ENCODE assay signal across 14 cellular contexts in genomic region chr6:139144490-139145085, GRCh38. TPM values are rescaled to one million over a fixed set of nuclear protein-coding genes. Genes with fewer than 3 reads are reported as not detected.
DNase-seq lines count a peak whose midpoint lies in the region; ATAC-seq lines count a peak whose summit lies in the region.
"Had no signal": no experiment of that assay in that cellular context is flagged by ENCODE, and none has a peak within 500 bp of the region (broad histone marks: within the 10 kb centered on the region; RNA-seq: fewer than 3 reads in every experiment).

No MANE protein-coding gene starts in this region.

- no peaks in the 10 kb centered on the region for H3K27me3 Mint-ChIP-seq in activated CD4-positive, alpha-beta memory T cell treated with anti-CD3 and anti-CD28 coated beads, Interleukin-2, amount 10 ng/mL, durations not matched to agents 7 days and 5 days
- no peaks in the 10 kb centered on the region for H3K27me3 Mint-ChIP-seq in memory B cell

- CTCF ChIA-PET in activated CD4-positive, alpha-beta memory T cell treated with anti-CD3 and anti-CD28 coated beads, Interleukin-2, amount 10 ng/mL, durations not matched to agents 7 days and 5 days (lab: Charles Lee), result interaction anchor here (1.2 to 4.2 kb wide), 8 partner anchors 10 to 230 kb away, joined by 3 to 15 read pairs (median 6); partner anchors contain the start of gene CITED2

- H3K27ac ChIP-seq in thymus (ENCODE audit: low read depth), result peak overlapping the region; percentile 42
- H3K27ac ChIP-seq in right cardiac atrium (ENCODE audit: low read length), result no peak overlapping the region
- H3K27ac ChIP-seq: tibial artery had no signal

- H3K9me3 ChIP-seq in thymus (ENCODE audit: control insufficient read depth), result no peaks in the 10 kb centered on the region
- no peaks in the 10 kb centered on the region for H3K9me3 ChIP-seq in right cardiac atrium (ENCODE audit: control insufficient read depth, low read length)
- H3K9me3 ChIP-seq: tibial artery had no signal

- H3K4me1 ChIP-seq in thymus (ENCODE audit: control insufficient read depth, insufficient read depth, low read length) (peaks cover 24% of the 10 kb centered on the region), right cardiac atrium (ENCODE audit: control insufficient read depth, insufficient read depth, low read length) (peaks cover 19% of the 10 kb centered on the region)

- no peaks in the 10 kb centered on the region for H3K27me3 ChIP-seq in thymus (ENCODE audit: control insufficient read depth, insufficient read depth)
- no peaks in the 10 kb centered on the region for H3K27me3 ChIP-seq in right cardiac atrium (ENCODE audit: control insufficient read depth, insufficient read depth)
- H3K27me3 ChIP-seq: tibial artery had no signal

- H3K9me3 Mint-ChIP-seq in activated CD4-positive, alpha-beta memory T cell treated with anti-CD3 and anti-CD28 coated beads, Interleukin-2, amount 10 ng/mL, durations not matched to agents 7 days and 5 days, result no peaks in the 10 kb centered on the region
- no peaks in the 10 kb centered on the region for H3K9me3 Mint-ChIP-seq in memory B cell

- H3K4me3 ChIP-seq in thymus (ENCODE audit: low read length) (no peak overlapping the region), right cardiac atrium (ENCODE audit: low read length) (no peak overlapping the region)
- H3K4me3 ChIP-seq: skin epidermis, tibial artery had no signal

- peak; percentile 64 for DNase-seq in stimulated activated CD4-positive, alpha-beta T cell treated with anti-CD3 and anti-CD28 coated beads, Interleukin-1b, Interleukin-23, amount 100 ng/mL, for 48 hours
- no peak for DNase-seq in stimulated activated CD4-positive, alpha-beta T cell treated with anti-CD3 and anti-CD28 coated beads, Interleukin-4, amount 100 ng/mL, for 1 hour
- DNase-seq in activated CD4-positive, alpha-beta memory T cell treated with anti-CD3 and anti-CD28 coated beads, Interleukin-2, amount 10 ng/mL, durations not matched to agents 7 days and 5 days, result no peak
- DNase-seq in memory B cell (ENCODE audit: low spot score in 2 of 2), result no peak
- DNase-seq in RPMI8226, result no peak
- no peak for DNase-seq in right cardiac atrium
- DNase-seq: EL, NCI-H2029, NCI-H526 treated with DMSO at 0.1 percent for 48 hours, SW 1271, tibial artery had no signal

- peaks cover 3% of the 10 kb centered on the region for H3K36me3 ChIP-seq in thymus (ENCODE audit: control insufficient read depth, insufficient read depth)
- H3K36me3 ChIP-seq: tibial artery had no signal

- H3K36me3 Mint-ChIP-seq in activated CD4-positive, alpha-beta memory T cell treated with anti-CD3 and anti-CD28 coated beads, Interleukin-2, amount 10 ng/mL, durations not matched to agents 7 days and 5 days (ENCODE audit: low read depth), result peaks cover 33% of the 10 kb centered on the region
- H3K36me3 Mint-ChIP-seq in memory B cell, result peaks cover 5% of the 10 kb centered on the region

- intact Hi-C loops in right cardiac atrium (cut with DNase I), result no loop called here

- peak overlapping the region; percentile 88 for H3K27ac Mint-ChIP-seq in activated CD4-positive, alpha-beta memory T cell treated with anti-CD3 and anti-CD28 coated beads, Interleukin-2, amount 10 ng/mL, durations not matched to agents 7 days and 5 days
- H3K27ac Mint-ChIP-seq in memory B cell, result peak overlapping the region; percentile 19

- peaks cover 90% of the 10 kb centered on the region for H3K4me1 Mint-ChIP-seq in activated CD4-positive, alpha-beta memory T cell treated with anti-CD3 and anti-CD28 coated beads, Interleukin-2, amount 10 ng/mL, durations not matched to agents 7 days and 5 days
- H3K4me1 Mint-ChIP-seq in memory B cell, result peaks cover 56% of the 10 kb centered on the region

- peak; percentile 28 for ATAC-seq in memory B cell (ENCODE audit: low read depth)
- ATAC-seq in GM21526 (IDR thresholded peaks at IDR 0.05; ENCODE audit: low FRiP score, unreplicated experiment), result no peak
- ATAC-seq in right cardiac atrium, result no peak

- H3K4me3 Mint-ChIP-seq in activated CD4-positive, alpha-beta memory T cell treated with anti-CD3 and anti-CD28 coated beads, Interleukin-2, amount 10 ng/mL, durations not matched to agents 7 days and 5 days, result peak overlapping the region; percentile 49
- peak overlapping the region; percentile 42 for H3K4me3 Mint-ChIP-seq in memory B cell

- WGBS in thymus, result 93% methylated on average over 4 of the region's 4 CpGs
- 88% methylated on average over 4 of the region's 4 CpGs for WGBS in right cardiac atrium

- POLR2A ChIA-PET in activated CD4-positive, alpha-beta memory T cell treated with anti-CD3 and anti-CD28 coated beads, Interleukin-2, amount 10 ng/mL, durations not matched to agents 7 days and 5 days (lab: Charles Lee), result interaction anchor here (0.7 to 7.6 kb wide), 11 partner anchors 9 to 230 kb away, joined by 3 to 104 read pairs (median 12); partner anchors contain the start of genes CITED2, HECA and TXLNB

RNA-seq across cellular contexts. Expression of gene HECA, which starts 9.7 kb away (rescaled TPM):
- 10 to 100 TPM; 78.9 to 81.7 TPM for total RNA-seq in activated CD4-positive, alpha-beta memory T cell treated with anti-CD3 and anti-CD28 coated beads, Interleukin-2, amount 10 ng/mL, durations not matched to agents 7 days and 5 days
- polyA plus RNA-seq in thymus (36.0 TPM), right cardiac atrium (19.4 TPM)
- 10 to 100 TPM; 43.7 to 50.9 (median 48.1) TPM for total RNA-seq in right cardiac atrium
